In genomic region chr4:28675582-28675981, GRCh38 we compare ENCODE assay signal across 18 cellular contexts.
"Had no signal": no experiment of that assay in that cellular context is flagged by ENCODE, and none has a peak within 500 bp of the region (broad histone marks: within the 10 kb centered on the region; RNA-seq: fewer than 3 reads in every experiment).

No MANE protein-coding gene starts in this region.

- DNase-seq: activated B cell treated with CpG ODN at 0.5 μM for 24 hours; activated CD4-positive, alpha-beta T cell treated with anti-CD3 and anti-CD28 coated beads for 48 hours; activated CD8-positive, alpha-beta memory T cell treated with anti-CD3 and anti-CD28 coated beads, Interleukin-2, amount 50 U/mL, for 48 hours; activated CD8-positive, alpha-beta T cell treated with anti-CD3 and anti-CD28 coated beads, Interleukin-2, amount 10 ng/mL, durations not matched to agents 7 days and 5 days; activated naive CD8-positive, alpha-beta T cell treated with anti-CD3 and anti-CD28 coated beads, Interleukin-2, amount 10 ng/mL, durations not matched to agents 7 days and 5 days; activated T-cell treated with anti-CD3 and anti-CD28 coated beads, Interleukin-2, amount 50 U/mL, for 72 hours; colonic mucosa; gastrocnemius medialis; heart left ventricle; left colon; psoas muscle; right lobe of liver; T-helper 2 cell; upper lobe of left lung had no signal

- H3K4me3 Mint-ChIP-seq: activated B cell treated with CpG ODN at 0.5 μM for 24 hours; activated CD8-positive, alpha-beta T cell treated with anti-CD3 and anti-CD28 coated beads, Interleukin-2, amount 10 ng/mL, durations not matched to agents 7 days and 5 days; activated naive CD8-positive, alpha-beta T cell treated with anti-CD3 and anti-CD28 coated beads, Interleukin-2, amount 10 ng/mL, durations not matched to agents 7 days and 5 days; activated T-cell treated with anti-CD3 and anti-CD28 coated beads, Interleukin-2, amount 50 U/mL, for 72 hours; neural crest cell; stimulated activated naive CD8-positive, alpha-beta T cell treated with anti-CD3 and anti-CD28 coated beads, Interleukin-15, Interleukin-2, amounts not matched to agents 100 ng/mL and 50 ng/mL, for 24 hours had no signal

- H3K27ac Mint-ChIP-seq: activated B cell treated with CpG ODN at 0.5 μM for 24 hours; activated CD8-positive, alpha-beta T cell treated with anti-CD3 and anti-CD28 coated beads, Interleukin-2, amount 10 ng/mL, durations not matched to agents 7 days and 5 days; activated naive CD8-positive, alpha-beta T cell treated with anti-CD3 and anti-CD28 coated beads, Interleukin-2, amount 10 ng/mL, durations not matched to agents 7 days and 5 days; activated T-cell treated with anti-CD3 and anti-CD28 coated beads, Interleukin-2, amount 50 U/mL, for 72 hours; stimulated activated naive CD8-positive, alpha-beta T cell treated with anti-CD3 and anti-CD28 coated beads, Interleukin-15, Interleukin-2, amounts not matched to agents 100 ng/mL and 50 ng/mL, for 24 hours had no signal

- ATAC-seq: activated CD8-positive, alpha-beta T cell treated with anti-CD3 and anti-CD28 coated beads, Interleukin-2, amount 10 ng/mL, durations not matched to agents 7 days and 5 days; activated T-cell treated with anti-CD3 and anti-CD28 coated beads, Interleukin-2, amount 50 U/mL, for 72 hours; gastrocnemius medialis; heart left ventricle; left colon; psoas muscle; right lobe of liver had no signal

- H3K4me1 ChIP-seq: ascending aorta, colonic mucosa, esophagus muscularis mucosa, gastrocnemius medialis, heart left ventricle, psoas muscle, right lobe of liver, upper lobe of left lung had no signal

- H3K9me3 ChIP-seq: ascending aorta, colonic mucosa, esophagus muscularis mucosa, gastrocnemius medialis, heart left ventricle, psoas muscle, right lobe of liver, upper lobe of left lung had no signal

- H3K27ac ChIP-seq: ascending aorta, colonic mucosa, esophagus muscularis mucosa, gastrocnemius medialis, heart left ventricle, psoas muscle, right lobe of liver, upper lobe of left lung had no signal

- H3K27me3 Mint-ChIP-seq: activated B cell treated with CpG ODN at 0.5 μM for 24 hours; activated naive CD8-positive, alpha-beta T cell treated with anti-CD3 and anti-CD28 coated beads, Interleukin-2, amount 10 ng/mL, durations not matched to agents 7 days and 5 days; stimulated activated naive CD8-positive, alpha-beta T cell treated with anti-CD3 and anti-CD28 coated beads, Interleukin-15, Interleukin-2, amounts not matched to agents 100 ng/mL and 50 ng/mL, for 24 hours had no signal

- H3K36me3 ChIP-seq: ascending aorta, colonic mucosa, esophagus muscularis mucosa, gastrocnemius medialis, heart left ventricle, right lobe of liver, upper lobe of left lung had no signal

- H3K27me3 ChIP-seq: ascending aorta, colonic mucosa, esophagus muscularis mucosa, gastrocnemius medialis, heart left ventricle, right lobe of liver, upper lobe of left lung had no signal

- H3K9me3 Mint-ChIP-seq: activated B cell treated with CpG ODN at 0.5 μM for 24 hours, neural crest cell had no signal

- H3K4me1 Mint-ChIP-seq: activated B cell treated with CpG ODN at 0.5 μM for 24 hours; activated naive CD8-positive, alpha-beta T cell treated with anti-CD3 and anti-CD28 coated beads, Interleukin-2, amount 10 ng/mL, durations not matched to agents 7 days and 5 days; neural crest cell had no signal

- H3K4me3 ChIP-seq: ascending aorta, colonic mucosa, esophagus muscularis mucosa, gastrocnemius medialis, heart left ventricle, psoas muscle, right lobe of liver, upper lobe of left lung had no signal

- H3K36me3 Mint-ChIP-seq: activated naive CD8-positive, alpha-beta T cell treated with anti-CD3 and anti-CD28 coated beads, Interleukin-2, amount 10 ng/mL, durations not matched to agents 7 days and 5 days had no signal
